20 cellular contexts compared by ENCODE assay signal in the genomic region with DNA sequence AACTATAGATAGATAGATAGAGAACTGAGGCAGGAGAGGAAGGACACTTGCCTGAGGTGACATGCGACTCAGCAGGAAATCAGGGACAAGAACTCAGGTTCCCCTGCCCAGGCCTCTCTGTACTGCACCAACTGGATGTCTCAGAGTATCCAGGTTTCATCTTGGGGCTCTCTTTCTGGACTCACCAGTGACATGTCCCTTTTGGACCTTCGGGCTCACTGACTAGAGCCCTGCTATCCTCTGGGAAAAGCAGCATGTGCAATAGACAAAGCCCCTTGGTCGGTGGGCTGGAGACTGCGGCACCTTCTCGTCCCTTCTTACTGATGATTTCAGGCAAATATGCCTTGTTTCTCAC.
DNase-seq lines count a peak whose midpoint lies in the region; ATAC-seq and TF ChIP-seq lines count a peak whose summit lies in the region.
"Had no signal": no experiment of that assay in that cellular context is flagged by ENCODE, and none has a peak within 500 bp of the region (broad histone marks: within the 10 kb centered on the region; RNA-seq: fewer than 3 reads in every experiment).

No MANE protein-coding gene starts in this region.

- peak overlapping the region in 1 of 10 donors; percentile 48 for H3K4me3 ChIP-seq in heart right ventricle
- no peak overlapping the region for H3K4me3 ChIP-seq in ovary
- H3K4me3 ChIP-seq in thoracic aorta, result peak overlapping the region; percentile 80
- no peak overlapping the region for H3K4me3 ChIP-seq in BE2C (ENCODE audit: low read depth, low read length)
- H3K4me3 ChIP-seq: esophagus muscularis mucosa, K562 had no signal

- TF ChIP-seq EP300 in ovary (IDR thresholded peaks at IDR 0.05), result no peak

- TF ChIP-seq POLR2A in ovary (IDR thresholded peaks at IDR 0.05), result no peak

- WGBS in heart right ventricle, 2 donors, result 84 to 90% methylated on average over 5 of the region's 5 CpGs
- WGBS in ovary, 3 donors, result 75 to 87% (median 83%) methylated on average over 5 of the region's 5 CpGs

- H3K27ac ChIP-seq in heart right ventricle (peak overlapping the region in 8 of 10 donors; percentile 60 to 99 (median 79)), VCaP (peak overlapping the region; percentile 54), ovary (no peak overlapping the region), thoracic aorta (peak overlapping the region; percentile 96 to 99)
- H3K27ac ChIP-seq: esophagus muscularis mucosa had no signal

- no peaks in the 10 kb centered on the region for H3K27me3 ChIP-seq in heart right ventricle
- no peaks in the 10 kb centered on the region for H3K27me3 ChIP-seq in ovary
- H3K27me3 ChIP-seq in thoracic aorta (replicated peaks; ENCODE audit: insufficient read depth), result no peaks in the 10 kb centered on the region
- H3K27me3 ChIP-seq in BE2C, result no peaks in the 10 kb centered on the region
- H3K27me3 ChIP-seq: esophagus muscularis mucosa had no signal

- no peak for DNase-seq in heart right ventricle
- no peak for DNase-seq in Right ventricle myocardium inferior (ENCODE audit: missing footprints)
- peak in 3 of 5 donors; percentile 7 to 21 (median 13) for DNase-seq in ovary
- DNase-seq in thoracic aorta (ENCODE audit: low spot score), result no peak
- DNase-seq in GDM1 (lab: John Stamatoyannopoulos, UW), result no peak
- no peak for DNase-seq in BE2C
- no peak for DNase-seq in anterior cingulate cortex (lab: John Stamatoyannopoulos, UW)
- DNase-seq: activated CD8-positive, alpha-beta T cell treated with anti-CD3 and anti-CD28 coated beads, Interleukin-2, amount 10 ng/mL, durations not matched to agents 7 days and 5 days; activated T-cell treated with anti-CD3 and anti-CD28 coated beads, Interleukin-2, amount 50 U/mL, for 24 hours; CD4-positive, CD25-positive, alpha-beta regulatory T cell; effector memory CD4-positive, alpha-beta T cell; kidney glomerular epithelial cell; NCI-H146; stimulated activated CD4-positive, alpha-beta T cell treated with anti-CD3 and anti-CD28 coated beads, Interleukin-1b, Interleukin-23, amount 100 ng/mL, for 48 hours; T1000 had no signal

- no peak for ATAC-seq in heart right ventricle
- ATAC-seq in Right ventricle myocardium inferior, result no peak
- ATAC-seq in thoracic aorta (ENCODE audit: insufficient number of reproducible peaks, low FRiP score, low read depth), result no peak
- ATAC-seq: activated CD8-positive, alpha-beta T cell treated with anti-CD3 and anti-CD28 coated beads, Interleukin-2, amount 10 ng/mL, durations not matched to agents 7 days and 5 days; activated naive CD4-positive, alpha-beta T cell treated with anti-CD3 and anti-CD28 coated beads, Interleukin-2, amount 50 U/mL, for 72 hours; HCT116; K562 had no signal

- intact Hi-C loops in heart right ventricle (cut with DNase I) (loop anchor here in 2 of 10 donors (5.0 to 10.0 kb wide), 2 partner anchors 53 to 106 kb away; a partner anchor contains a TSS), Right ventricle myocardium inferior (cut with DNase I) (no loop called here), ovary (cut with DNase I) (loop anchor here in 1 of 4 donors (5.0 kb wide), 1 partner anchor 111 kb away; no protein-coding TSS in a partner anchor)

- peaks cover 27 to 98% (median 75%) of the 10 kb centered on the region in 9 donors for H3K4me1 ChIP-seq in heart right ventricle
- H3K4me1 ChIP-seq in ovary (ENCODE audit: insufficient read depth), result peaks cover 30% of the 10 kb centered on the region
- H3K4me1 ChIP-seq in thoracic aorta (ENCODE audit: control insufficient read depth in 1 of 2, low read depth in 2 of 2), result peaks cover 42 to 95% of the 10 kb centered on the region in 2 donors
- H3K4me1 ChIP-seq in BE2C, result peaks cover 25% of the 10 kb centered on the region

- H3K9me3 ChIP-seq in heart right ventricle (no peaks in the 10 kb centered on the region), ovary (no peaks in the 10 kb centered on the region), thoracic aorta (no peaks in the 10 kb centered on the region), BE2C (no peaks in the 10 kb centered on the region)
- H3K9me3 ChIP-seq: esophagus muscularis mucosa had no signal

- no peak for TF ChIP-seq CTCF in heart right ventricle (IDR thresholded peaks at IDR 0.05)
- no peak for TF ChIP-seq CTCF in VCaP (conservative IDR thresholded peaks at IDR 0.05)
- no peak for TF ChIP-seq CTCF in ovary (IDR thresholded peaks at IDR 0.05)
- TF ChIP-seq CTCF in thoracic aorta (IDR thresholded peaks at IDR 0.05), result no peak
- TF ChIP-seq CTCF in BE2C (IDR thresholded peaks at IDR 0.05; ENCODE audit: low read depth, low read length), result no peak

- H3K36me3 ChIP-seq in heart right ventricle, result peaks cover 0 to 6% (median 0%) of the 10 kb centered on the region in 9 donors
- no peaks in the 10 kb centered on the region for H3K36me3 ChIP-seq in ovary
- H3K36me3 ChIP-seq in thoracic aorta, result no peaks in the 10 kb centered on the region
- no peaks in the 10 kb centered on the region for H3K36me3 ChIP-seq in BE2C

Comparison
In these comparisons a context has a peak if more than half of its experiments do, and no peak if none do; other contexts are left out.
1. DNase-seq: peak in ovary (3 of 5); none in heart right ventricle (0 of 2), Right ventricle myocardium inferior (single experiment), thoracic aorta (single experiment), GDM1 (single experiment), BE2C (single experiment) and anterior cingulate cortex (0 of 58).
2. H3K27ac ChIP-seq: peak in heart right ventricle (8 of 10), VCaP (single experiment) and thoracic aorta (2 of 2); none in ovary (0 of 2).